In the genomic region with DNA sequence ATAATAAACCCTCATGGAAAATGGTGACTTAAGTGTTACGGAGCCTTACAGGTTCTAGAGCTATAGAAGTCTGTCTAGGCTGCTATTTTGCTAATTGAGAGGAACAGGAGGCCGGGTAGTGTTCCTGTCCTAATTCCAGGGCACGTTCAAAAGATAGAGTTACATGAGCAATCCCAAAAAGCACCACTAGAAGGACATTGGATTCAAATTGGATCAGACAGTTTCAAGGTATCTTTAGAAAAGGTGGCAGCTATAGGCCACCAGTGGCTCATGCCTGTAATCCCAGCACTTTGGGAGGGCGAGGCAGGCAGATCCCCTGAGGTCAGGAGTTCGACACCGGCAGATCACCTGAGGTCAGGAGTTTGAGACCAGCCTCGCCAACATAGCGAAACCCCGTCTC, we compare ENCODE assay signal across 22 cellular contexts.
"Had no signal": no experiment of that assay in that cellular context is flagged by ENCODE, and none has a peak within 500 bp of the region (broad histone marks: within the 10 kb centered on the region; RNA-seq: fewer than 3 reads in every experiment).

No MANE protein-coding gene starts in this region.

- H3K27ac ChIP-seq: cardiac muscle cell, esophagus muscularis mucosa, pancreas, psoas muscle, right atrium auricular region, spleen, thoracic aorta, upper lobe of right lung, WERI-Rb-1 had no signal

- H3K9me3 Mint-ChIP-seq: activated naive CD8-positive, alpha-beta T cell treated with anti-CD3 and anti-CD28 coated beads, Interleukin-2, amount 50 U/mL, for 24 hours had no signal

- H3K36me3 ChIP-seq: cardiac muscle cell, esophagus muscularis mucosa, pancreas, right atrium auricular region, spleen, thoracic aorta, upper lobe of right lung, WERI-Rb-1 had no signal

- DNase-seq: activated effector memory CD4-positive, alpha-beta T cell treated with anti-CD3 and anti-CD28 coated beads, Interleukin-2, amount 50 U/mL, for 16 hours; activated naive CD4-positive, alpha-beta T cell treated with anti-CD3 and anti-CD28 coated beads, Interleukin-2, amount 50 U/mL, for 16 hours; activated naive CD8-positive, alpha-beta T cell treated with anti-CD3 and anti-CD28 coated beads, Interleukin-2, amount 50 U/mL, for 24 hours; activated T-cell treated with anti-CD3 and anti-CD28 coated beads, Interleukin-2, amount 50 U/mL, for 72 hours; dermis blood vessel endothelial cell; effector CD8-positive, alpha-beta T cell; left ventricle myocardium superior; mammary epithelial cell; midbrain; natural killer cell; pancreas; psoas muscle; spleen; stimulated activated CD4-positive, alpha-beta T cell treated with anti-CD3 and anti-CD28 coated beads, Interleukin-4, amount 100 ng/mL, for 1 hour; stimulated activated naive CD4-positive, alpha-beta T cell treated with Interleukin-2 at 50 U/mL for 16 hours; T-helper 1 cell; upper lobe of right lung; WERI-Rb-1 had no signal

- H3K9me3 ChIP-seq: esophagus muscularis mucosa, pancreas, psoas muscle, right atrium auricular region, spleen, thoracic aorta, upper lobe of right lung had no signal

- H3K4me1 ChIP-seq: esophagus muscularis mucosa, pancreas, psoas muscle, right atrium auricular region, spleen, upper lobe of right lung had no signal

- H3K36me3 Mint-ChIP-seq: natural killer cell had no signal

- H3K27ac Mint-ChIP-seq: activated naive CD8-positive, alpha-beta T cell treated with anti-CD3 and anti-CD28 coated beads, Interleukin-2, amount 50 U/mL, for 24 hours; natural killer cell had no signal

- ATAC-seq: activated naive CD8-positive, alpha-beta T cell treated with anti-CD3 and anti-CD28 coated beads, Interleukin-2, amount 50 U/mL, for 24 hours; activated T-cell treated with anti-CD3 and anti-CD28 coated beads, Interleukin-2, amount 50 U/mL, for 72 hours; left ventricle myocardium superior; natural killer cell; pancreas; psoas muscle; upper lobe of right lung had no signal

- H3K27me3 ChIP-seq: cardiac muscle cell, esophagus muscularis mucosa, pancreas, right atrium auricular region, spleen, upper lobe of right lung had no signal

- H3K4me3 Mint-ChIP-seq: activated naive CD8-positive, alpha-beta T cell treated with anti-CD3 and anti-CD28 coated beads, Interleukin-2, amount 50 U/mL, for 24 hours; activated T-cell treated with anti-CD3 and anti-CD28 coated beads, Interleukin-2, amount 50 U/mL, for 72 hours; natural killer cell had no signal

- H3K4me1 Mint-ChIP-seq: natural killer cell had no signal

- H3K4me3 ChIP-seq: cardiac muscle cell, esophagus muscularis mucosa, pancreas, psoas muscle, right atrium auricular region, spleen, thoracic aorta, upper lobe of right lung had no signal

- H3K27me3 Mint-ChIP-seq: activated naive CD8-positive, alpha-beta T cell treated with anti-CD3 and anti-CD28 coated beads, Interleukin-2, amount 50 U/mL, for 24 hours had no signal
